In genomic region chr19:53900191-53900860, GRCh38 we compare ENCODE assay signal across 33 cellular contexts. TPM values are rescaled to one million over a fixed set of nuclear protein-coding genes. Genes with fewer than 3 reads are reported as not detected.
"Had no signal": no experiment of that assay in that cellular context is flagged by ENCODE, and none has a peak within 500 bp of the region (broad histone marks: within the 10 kb centered on the region; RNA-seq: fewer than 3 reads in every experiment).

No MANE protein-coding gene starts in this region.

- H3K4me3 ChIP-seq: colonic mucosa, esophagus squamous epithelium, gastrocnemius medialis, heart right ventricle, left lung, lower lobe of right lung, mucosa of descending colon had no signal

- H3K27ac Mint-ChIP-seq: dendritic cell treated with granulocyte-macrophage colony-stimulating factor and Interleukin-4, amounts not matched to agents 40 ng/mL and 50 ng/mL, for 4 days; effector memory CD8-positive, alpha-beta T cell; endodermal cell; immature natural killer cell; mesothelial cell of epicardium; naive B cell had no signal

- H3K36me3 ChIP-seq: colonic mucosa, esophagus squamous epithelium, gastrocnemius medialis, heart right ventricle, left lung, lower lobe of right lung had no signal

- H3K4me3 Mint-ChIP-seq: dendritic cell treated with granulocyte-macrophage colony-stimulating factor and Interleukin-4, amounts not matched to agents 40 ng/mL and 50 ng/mL, for 4 days; effector memory CD8-positive, alpha-beta T cell; endodermal cell; immature natural killer cell; mesothelial cell of epicardium; naive B cell had no signal

- H3K4me1 ChIP-seq: colonic mucosa, esophagus squamous epithelium, gastrocnemius medialis, heart right ventricle, left lung, lower lobe of right lung had no signal

- H3K9me3 Mint-ChIP-seq: dendritic cell treated with granulocyte-macrophage colony-stimulating factor and Interleukin-4, amounts not matched to agents 40 ng/mL and 50 ng/mL, for 4 days; effector memory CD8-positive, alpha-beta T cell; mesothelial cell of epicardium had no signal

- ATAC-seq: effector memory CD8-positive, alpha-beta T cell; esophagus mucosa; gastrocnemius medialis; left cardiac atrium; left lung; left ventricle myocardium superior; lower lobe of right lung; mucosa of descending colon had no signal

- H3K27ac ChIP-seq: colonic mucosa, epithelial cell of prostate, esophagus squamous epithelium, gastrocnemius medialis, heart right ventricle, left lung, lower lobe of right lung had no signal

- H3K9me3 ChIP-seq: colonic mucosa, esophagus squamous epithelium, gastrocnemius medialis, heart right ventricle, left lung, lower lobe of right lung, mucosa of descending colon had no signal

- H3K36me3 Mint-ChIP-seq: immature natural killer cell, mesothelial cell of epicardium had no signal

- H3K27me3 ChIP-seq: colonic mucosa had no signal

- DNase-seq: colonic mucosa; cortex of kidney; effector CD8-positive, alpha-beta T cell; effector memory CD8-positive, alpha-beta T cell; endodermal cell; erythroblast; esophagus squamous epithelium; foreskin fibroblast; foreskin melanocyte; gastrocnemius medialis; glutamatergic neuron; head of caudate nucleus; heart right ventricle; hypothalamus; immature natural killer cell; islet precursor cell; left cardiac atrium; left lung; left ventricle myocardium superior; lower lobe of right lung; mesenchymal stem cell; mucosa of descending colon; naive B cell had no signal

RNA-seq across cellular contexts. Expression of gene CACNG7, which starts 8.8 kb away (rescaled TPM):
- total RNA-seq: dermis microvascular lymphatic vessel endothelial cell, esophagus mucosa, esophagus squamous epithelium, gastrocnemius medialis, heart right ventricle, kidney epithelial cell, left cardiac atrium, left lung, left ventricle myocardium superior, lower leg skin, lower lobe of right lung, lung microvascular endothelial cell, mesenteric fat pad, myocyte had no signal
- polyA plus RNA-seq: heart right ventricle, immature natural killer cell had no signal

RNA-seq across cellular contexts. Expression of gene PRKCG, which starts 18.3 kb away (rescaled TPM):
- total RNA-seq: dermis microvascular lymphatic vessel endothelial cell, esophagus mucosa, esophagus squamous epithelium, gastrocnemius medialis, heart right ventricle, left cardiac atrium, left lung, left ventricle myocardium superior, lower leg skin, lower lobe of right lung, lung microvascular endothelial cell, mesenteric fat pad, myocyte had no signal
- polyA plus RNA-seq: immature natural killer cell had no signal
